ENCODE assay signal across 1 cellular context in genomic region chr9:131676431-131676972, GRCh38.
TF ChIP-seq lines count a peak whose summit lies in the region.

No MANE protein-coding gene starts in this region.

TF ChIP-seq in HCT116, 20 proteins besides CTCF, POLR2A, EP300 and RAD21 (continued from another document):
- TF ChIP-seq REST (IDR thresholded peaks at IDR 0.05; ENCODE audit: low read depth): no peak
- no peak for TF ChIP-seq ZFX (IDR thresholded peaks at IDR 0.05)
- TF ChIP-seq EZH2 (IDR thresholded peaks at IDR 0.05): no peak
